In the genomic region with DNA sequence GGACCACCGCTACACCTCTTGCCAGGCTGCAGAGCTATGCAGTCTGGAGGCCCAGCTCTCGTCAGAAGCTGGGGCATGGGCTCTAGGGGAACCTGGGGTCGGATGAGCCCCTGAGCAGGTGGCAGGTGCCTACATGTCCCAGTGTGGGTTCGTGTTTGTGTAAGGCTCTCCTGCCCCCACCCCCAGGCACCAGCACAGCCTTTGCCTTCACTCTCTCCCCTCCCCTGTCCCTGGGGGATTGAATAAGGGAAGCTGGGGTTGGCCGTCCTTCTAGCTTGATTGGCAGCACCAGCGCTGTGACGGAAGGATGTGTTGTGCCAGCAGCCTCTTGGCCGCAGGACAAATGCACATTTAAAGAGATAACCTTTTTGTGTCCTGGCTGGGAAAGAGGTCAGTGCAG, we compare ENCODE assay signal across 14 cellular contexts. TPM values are rescaled to one million over a fixed set of nuclear protein-coding genes. Genes with fewer than 3 reads are reported as not detected.
DNase-seq lines count a peak whose midpoint lies in the region; ATAC-seq and TF ChIP-seq lines count a peak whose summit lies in the region.
"Had no signal": no experiment of that assay in that cellular context is flagged by ENCODE, and none has a peak within 500 bp of the region (broad histone marks: within the 10 kb centered on the region; RNA-seq: fewer than 3 reads in every experiment).

No MANE protein-coding gene starts in this region.

- H2AFZ ChIP-seq in PC-3 (ENCODE audit: low read length): no peak overlapping the region

- CTCF ChIA-PET in PC-3 (lab: Charles Lee): no interaction called here

- H3K79me2 ChIP-seq in PC-3 (ENCODE audit: low read length): no peaks in the 10 kb centered on the region

- peak; percentile 54 for ATAC-seq in T-helper 17 cell
- no peak for ATAC-seq in PC-3
- no peak for ATAC-seq in GM18867 (IDR thresholded peaks at IDR 0.05; ENCODE audit: unreplicated experiment)
- ATAC-seq in GM21447 (IDR thresholded peaks at IDR 0.05; ENCODE audit: unreplicated experiment): no peak

- H4K20me1 ChIP-seq in PC-3 (ENCODE audit: low read length): no peaks in the 10 kb centered on the region

- no peaks in the 10 kb centered on the region for H3K36me3 Mint-ChIP-seq in T-helper 17 cell (ENCODE audit: low read depth)

- no peak overlapping the region for H3K27ac Mint-ChIP-seq in T-helper 17 cell
- H3K27ac Mint-ChIP-seq: activated CD8-positive, alpha-beta T cell treated with anti-CD3 and anti-CD28 coated beads for 36 hours; CD4-positive, alpha-beta T cell had no signal

- no peak for TF ChIP-seq CTCF in PC-3 (conservative IDR thresholded peaks at IDR 0.05; ENCODE audit: low read depth, low read length)

- intact Hi-C loops in PC-3 (cut with micrococcal nuclease): loop anchor here (5.0 kb wide), 1 partner anchor 155 kb away; no protein-coding TSS in a partner anchor

- no peak overlapping the region for H3K4me2 ChIP-seq in PC-3 (ENCODE audit: low read length)

- H3K9me2 ChIP-seq in PC-3 (replicated peaks; ENCODE audit: low read length): no peaks in the 10 kb centered on the region

- H3K4me3 ChIP-seq in PC-3 (ENCODE audit: low read length): no peak overlapping the region
- H3K4me3 ChIP-seq: cardiac muscle cell had no signal

- DNase-seq in DMS153 (lab: John Stamatoyannopoulos, UW) (peak; percentile 72), NCI-H1092 (lab: John Stamatoyannopoulos, UW) (peak; percentile 12), T-helper 17 cell (no peak), myocyte (ENCODE audit: low read depth) (peak; percentile 68), iPS-NIHi11 (ENCODE audit: low spot score) (no peak), PC-3 (no peak)
- DNase-seq: activated CD8-positive, alpha-beta T cell treated with anti-CD3 and anti-CD28 coated beads for 36 hours; CD4-positive, alpha-beta T cell; mesenchymal stem cell had no signal

- H3K9me3 ChIP-seq in T-helper 17 cell (ENCODE audit: control insufficient read depth, low read length, poor library complexity, severe bottlenecking) (no peaks in the 10 kb centered on the region), PC-3 (ENCODE audit: low read length) (no peaks in the 10 kb centered on the region)

- no peak overlapping the region for H3K27ac ChIP-seq in PC-3 (ENCODE audit: low read length)
- H3K27ac ChIP-seq: cardiac muscle cell, epithelial cell of prostate had no signal

- peaks cover 2% of the 10 kb centered on the region for H3K4me1 Mint-ChIP-seq in T-helper 17 cell

- no peaks in the 10 kb centered on the region; the same call in 1 of the 2 replicates for H3K4me1 ChIP-seq in PC-3 (ENCODE audit: insufficient read depth, low read length)

- POLR2A ChIA-PET in PC-3 (lab: Charles Lee; ENCODE audit: unreplicated experiment): no interaction called here

- no peak overlapping the region for H3K9ac ChIP-seq in PC-3 (ENCODE audit: low read length)

- BruUV-seq in PC-3 (replicated peaks; lab: Mats Ljungman, UMichigan): no TSS peak

- no peak overlapping the region for H3K4me3 Mint-ChIP-seq in T-helper 17 cell
- H3K4me3 Mint-ChIP-seq: activated CD8-positive, alpha-beta T cell treated with anti-CD3 and anti-CD28 coated beads for 36 hours; CD4-positive, alpha-beta T cell had no signal

- H3K36me3 ChIP-seq in PC-3 (ENCODE audit: low read depth, low read length): no peaks in the 10 kb centered on the region

- no peaks in the 10 kb centered on the region for H3F3A ChIP-seq in PC-3 (ENCODE audit: low read length, unreplicated experiment)

- peaks cover 45% of the 10 kb centered on the region for H3K27me3 Mint-ChIP-seq in T-helper 17 cell

- no peaks in the 10 kb centered on the region for H3K27me3 ChIP-seq in PC-3 (ENCODE audit: low read length)
- H3K27me3 ChIP-seq: cardiac muscle cell had no signal

RNA-seq across cellular contexts. Expression of a gene that starts 34.8 kb away (rescaled TPM):
- total RNA-seq in T-helper 17 cell: 10 to 100 TPM in 1 of 2 donors, 1 to 10 TPM in 1; 1.4 to 24.2 TPM
- total RNA-seq in myocyte: 238 and 379 TPM in 2 replicates
- 204 TPM for polyA plus RNA-seq in myocyte (2012)
- total RNA-seq in PC-3 (2014; rRNA removed): 5.1 and 6.2 TPM in 2 replicates
- total RNA-seq: T-helper 2 cell treated with Interferon-gamma antibody and Interleukin-4, amounts not matched to agents 100 ng/mL and 5 ng/mL, for 36 hours had no signal

Comparison
In these comparisons a context has a peak if more than half of its experiments do, and no peak if none do; other contexts are left out.
1. DNase-seq: peak in DMS153 (single experiment), NCI-H1092 (single experiment) and myocyte (single experiment); none in T-helper 17 cell (0 of 3), iPS-NIHi11 (single experiment) and PC-3 (single experiment).